ENCODE assay signal across 8 cellular contexts in the genomic region with DNA sequence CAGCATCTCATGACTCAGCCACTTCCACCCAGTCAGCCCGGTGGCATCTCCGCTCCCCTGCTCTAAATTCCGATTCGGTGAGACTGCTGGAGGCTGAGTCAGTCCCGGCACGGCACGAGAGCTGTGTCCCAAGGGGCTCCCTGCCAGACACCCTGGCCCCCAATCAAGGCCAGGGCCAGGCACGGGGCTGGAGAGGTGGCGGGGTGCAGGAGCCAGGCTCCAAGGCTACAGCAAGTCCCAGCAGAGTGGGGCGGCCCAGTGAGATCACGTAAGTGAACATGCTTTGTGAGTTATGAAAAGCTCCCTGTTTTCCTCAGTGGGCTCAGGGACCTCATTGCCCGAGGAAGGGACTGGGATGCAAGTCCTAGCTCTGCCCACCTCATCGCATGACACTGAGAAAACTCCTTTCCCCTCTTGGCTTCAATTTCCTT. TPM values are rescaled to one million over a fixed set of nuclear protein-coding genes. Genes with fewer than 3 reads are reported as not detected.
DNase-seq lines count a peak whose midpoint lies in the region; TF ChIP-seq lines count a peak whose summit lies in the region.

No MANE protein-coding gene starts in this region.

- peaks cover 6% of the 10 kb centered on the region for H3K36me3 ChIP-seq in CD8-positive, alpha-beta memory T cell (ENCODE audit: insufficient read depth, low read length)

- TF ChIP-seq CTCF in fibroblast of pulmonary artery (IDR thresholded peaks at IDR 0.05; ENCODE audit: low read length, missing control alignments), result no peak
- no peak for TF ChIP-seq CTCF in nephron progenitor cell (IDR thresholded peaks at IDR 0.05)

- peaks cover 7% of the 10 kb centered on the region for H3K36me3 Mint-ChIP-seq in nephron progenitor cell (ENCODE audit: low read depth)
- peaks cover 0 to 26% (median 3%) of the 10 kb centered on the region in 3 donors for H3K36me3 Mint-ChIP-seq in CD8-positive, alpha-beta memory T cell

- no peak overlapping the region for H3K27ac Mint-ChIP-seq in nephron progenitor cell
- H3K27ac Mint-ChIP-seq in CD8-positive, alpha-beta memory T cell, result peak overlapping the region in 3 of 8 donors; percentile 54 to 87 (median 78)

- H3K27me3 ChIP-seq in CD8-positive, alpha-beta memory T cell (ENCODE audit: insufficient read depth, low read length, poor library complexity, severe bottlenecking), result no peaks in the 10 kb centered on the region

- H3K4me1 Mint-ChIP-seq in nephron progenitor cell, result peaks cover 41% of the 10 kb centered on the region
- H3K4me1 Mint-ChIP-seq in CD8-positive, alpha-beta memory T cell, result peaks cover 22 to 47% (median 25%) of the 10 kb centered on the region in 3 donors

- DNase-seq in Caki2 (ENCODE audit: low read depth), result peak; percentile 90
- peak; percentile 99 for DNase-seq in RPMI7951 (ENCODE audit: low read depth)
- DNase-seq in fibroblast of pulmonary artery (ENCODE audit: low read depth), result peak; percentile 96
- DNase-seq in posterior cingulate gyrus, result peak in 6 of 10 donors; percentile 14 to 93 (median 70)
- DNase-seq in nephron progenitor cell, result no peak
- no peak for DNase-seq in NCI-H146 (lab: John Stamatoyannopoulos, UW)
- no peak for DNase-seq in CD8-positive, alpha-beta memory T cell
- DNase-seq in ecto neural progenitor cell (ENCODE audit: low spot score), result no peak

- POLR2A ChIA-PET in CD8-positive, alpha-beta memory T cell (lab: Charles Lee), result no interaction called here

- no peak overlapping the region for H3K4me3 Mint-ChIP-seq in nephron progenitor cell
- H3K4me3 Mint-ChIP-seq in CD8-positive, alpha-beta memory T cell, result peak overlapping the region in 1 of 7 donors; percentile 69

- intact Hi-C loops in posterior cingulate gyrus (cut with DNase I), result no loop called here

- CTCF ChIA-PET in CD8-positive, alpha-beta memory T cell (lab: Charles Lee), result interaction anchor here (1.4 kb wide), 1 partner anchor 27 kb away, joined by 4 read pairs; the partner anchor contains the start of gene FIBP

- no peaks in the 10 kb centered on the region for H3K9me3 Mint-ChIP-seq in nephron progenitor cell
- H3K9me3 Mint-ChIP-seq in CD8-positive, alpha-beta memory T cell, result no peaks in the 10 kb centered on the region

- peaks cover 3% of the 10 kb centered on the region for H3K27me3 Mint-ChIP-seq in nephron progenitor cell (ENCODE audit: low read depth, poor library complexity)
- peaks cover 3 to 4% of the 10 kb centered on the region in 2 donors for H3K27me3 Mint-ChIP-seq in CD8-positive, alpha-beta memory T cell

- H3K9me3 ChIP-seq in CD8-positive, alpha-beta memory T cell (ENCODE audit: low read length), result no peaks in the 10 kb centered on the region

- H3K4me1 ChIP-seq in CD8-positive, alpha-beta memory T cell (ENCODE audit: insufficient read depth, low read length), result peaks cover 35% of the 10 kb centered on the region

- H3K27ac ChIP-seq in CD8-positive, alpha-beta memory T cell (ENCODE audit: low read depth, low read length), result no peak overlapping the region

- H3K4me3 ChIP-seq in fibroblast of pulmonary artery (replicated peaks; ENCODE audit: low read depth, low read length), result peak overlapping the region; percentile 27
- no peak overlapping the region for H3K4me3 ChIP-seq in CD8-positive, alpha-beta memory T cell (ENCODE audit: low read length)

- in situ Hi-C loops in Caki2 (cut with HindIII; ENCODE audit: low pct_unique_long_range_greater_than_20kb, low sequenced_read_pairs), result no loop called here

RNA-seq across cellular contexts. Expression of gene C11orf68, which starts 3.0 kb away (rescaled TPM):
- total RNA-seq in Caki2 (2014; rRNA removed; shearing (Covaris generic); ENCODE audit: low replicate concordance), result 12.7 and 36.3 TPM in 2 replicates
- total RNA-seq in RPMI7951 (2014; rRNA removed; shearing (Covaris generic)), result 31.1 and 37.5 TPM in 2 replicates
- total RNA-seq in CD8-positive, alpha-beta memory T cell, result 10 to 100 TPM; 18.7 to 21.4 TPM
- polyA plus RNA-seq in CD8-positive, alpha-beta memory T cell, result 70.3 TPM

RNA-seq across cellular contexts. Expression of gene DRAP1, which starts 3.4 kb away (rescaled TPM):
- 212 and 270 TPM in 2 replicates for total RNA-seq in Caki2 (2014; rRNA removed; shearing (Covaris generic); ENCODE audit: low replicate concordance)
- total RNA-seq in RPMI7951 (2014; rRNA removed; shearing (Covaris generic)), result 405 and 548 TPM in 2 replicates
- 100 to 1,000 TPM in 1 of 2 experiments, 10 to 100 TPM in 1; 94.6 to 103 TPM for total RNA-seq in CD8-positive, alpha-beta memory T cell
- 115 TPM for polyA plus RNA-seq in CD8-positive, alpha-beta memory T cell

RNA-seq across cellular contexts. Expression of gene FOSL1, which starts 15.6 kb away (rescaled TPM):
- 67.3 and 80.4 TPM in 2 replicates for total RNA-seq in Caki2 (2014; rRNA removed; shearing (Covaris generic); ENCODE audit: low replicate concordance)
- 158 and 232 TPM in 2 replicates for total RNA-seq in RPMI7951 (2014; rRNA removed; shearing (Covaris generic))
- 10 to 100 TPM; 26.4 to 26.9 TPM for total RNA-seq in CD8-positive, alpha-beta memory T cell
- polyA plus RNA-seq in CD8-positive, alpha-beta memory T cell, result 0.51 TPM

RNA-seq across cellular contexts. Expression of gene CCDC85B, which starts 25.4 kb away (rescaled TPM):
- total RNA-seq in Caki2 (2014; rRNA removed; shearing (Covaris generic); ENCODE audit: low replicate concordance), result 82.6 and 121 TPM in 2 replicates
- total RNA-seq in RPMI7951 (2014; rRNA removed; shearing (Covaris generic)), result 34.7 and 61.6 TPM in 2 replicates
- 10 to 100 TPM; 81.3 to 86.7 TPM for total RNA-seq in CD8-positive, alpha-beta memory T cell
- polyA plus RNA-seq in CD8-positive, alpha-beta memory T cell, result 94.4 TPM

RNA-seq across cellular contexts. Expression of gene FIBP, which starts 27.6 kb away (rescaled TPM):
- 61.1 and 89.5 TPM in 2 replicates for total RNA-seq in Caki2 (2014; rRNA removed; shearing (Covaris generic); ENCODE audit: low replicate concordance)
- 141 and 145 TPM in 2 replicates for total RNA-seq in RPMI7951 (2014; rRNA removed; shearing (Covaris generic))
- 100 to 1,000 TPM; 121 to 123 TPM for total RNA-seq in CD8-positive, alpha-beta memory T cell
- polyA plus RNA-seq in CD8-positive, alpha-beta memory T cell, result 78.6 TPM

Comparison
In these comparisons a context has a peak if more than half of its experiments do, and no peak if none do; other contexts are left out.
1. DNase-seq: peak in Caki2 (single experiment), RPMI7951 (single experiment), fibroblast of pulmonary artery (single experiment) and posterior cingulate gyrus (6 of 10); none in nephron progenitor cell (single experiment), NCI-H146 (single experiment), CD8-positive, alpha-beta memory T cell (0 of 5) and ecto neural progenitor cell (single experiment).